ENCODE assay signal across 1 cellular context in the genomic region with DNA sequence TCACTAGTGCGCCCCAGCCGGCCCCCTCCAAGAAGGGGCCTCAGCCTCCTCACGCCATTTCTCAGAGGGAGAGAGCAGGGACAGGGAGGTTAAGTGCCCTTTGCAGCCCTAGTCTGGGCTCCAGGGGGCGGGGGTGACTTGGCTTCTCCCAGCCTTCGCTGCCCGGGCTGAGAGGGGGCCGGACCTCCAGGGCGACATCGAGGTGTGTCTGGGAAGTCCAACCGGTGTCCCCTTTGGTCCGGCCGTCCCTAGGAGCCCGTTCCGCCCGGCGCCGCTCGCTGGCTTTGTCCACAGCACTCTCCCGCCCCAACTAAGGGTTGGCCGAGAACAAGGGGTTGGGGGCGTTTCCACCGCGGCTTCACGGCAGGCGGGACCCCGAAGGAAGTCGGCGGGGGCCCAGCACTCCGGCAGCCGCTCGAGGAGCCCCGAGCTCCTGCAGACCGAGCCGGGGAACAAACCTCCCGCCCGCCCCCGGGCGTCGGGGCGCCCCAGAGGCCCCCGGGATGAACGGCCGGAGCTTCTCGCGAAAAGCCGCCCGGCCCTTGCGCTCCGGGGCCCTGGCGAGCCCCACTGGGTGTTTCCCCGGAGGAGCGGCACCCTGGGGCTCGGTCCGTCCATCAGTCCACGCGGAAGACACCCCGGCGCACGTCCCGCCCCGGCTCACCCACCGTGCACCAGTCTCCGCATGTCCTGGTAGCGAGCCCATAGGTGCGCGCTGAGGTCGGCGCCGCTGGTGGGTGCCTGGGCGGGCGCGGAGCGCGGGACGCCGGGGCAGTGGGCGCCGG.
TF ChIP-seq lines count a peak whose summit lies in the region.

No MANE protein-coding gene starts in this region.

TF ChIP-seq in HepG2, 621 proteins besides CTCF, POLR2A, EP300 and RAD21 (continued from another document and continues in another):
- TF ChIP-seq ZNF574 (CRISPR knock-in tag; IDR thresholded peaks at IDR 0.05), result no peak
- peak; percentile 55; the same call in 1 of the 2 replicates for TF ChIP-seq MTA1 (CRISPR knock-in tag; IDR thresholded peaks at IDR 0.05; ENCODE audit: borderline replicate concordance)
- no peak for TF ChIP-seq SMAD9 (CRISPR knock-in tag; IDR thresholded peaks at IDR 0.05)
- peak; percentile 75 for TF ChIP-seq RBFOX2 (IDR thresholded peaks at IDR 0.05; ENCODE audit: low read depth, low read length)
- no peak for TF ChIP-seq ZNF589 (CRISPR knock-in tag; conservative IDR thresholded peaks at IDR 0.05)
- TF ChIP-seq FOXM1 (CRISPR knock-in tag; IDR thresholded peaks at IDR 0.05), result no peak
- TF ChIP-seq MLLT10 (CRISPR knock-in tag; IDR thresholded peaks at IDR 0.05), result no peak
- no peak for TF ChIP-seq ZNF674 (CRISPR knock-in tag; IDR thresholded peaks at IDR 0.05; ENCODE audit: low read depth)
- no peak for TF ChIP-seq TCF7L2 (IDR thresholded peaks at IDR 0.05; ENCODE audit: low read depth, low read length)
- TF ChIP-seq ZSCAN31 (CRISPR knock-in tag; IDR thresholded peaks at IDR 0.05; ENCODE audit: low read depth), result no peak
- TF ChIP-seq SALL2 (CRISPR knock-in tag; IDR thresholded peaks at IDR 0.05), result no peak
- no peak for TF ChIP-seq CBX1 (IDR thresholded peaks at IDR 0.05; ENCODE audit: low read depth)
- no peak for TF ChIP-seq ZFP36L1 (CRISPR knock-in tag; IDR thresholded peaks at IDR 0.05)
- TF ChIP-seq TBP (CRISPR knock-in tag; IDR thresholded peaks at IDR 0.05), result no peak
- no peak for TF ChIP-seq ZNF879 (CRISPR knock-in tag; IDR thresholded peaks at IDR 0.05)
- no peak for TF ChIP-seq STAT5B (CRISPR knock-in tag; IDR thresholded peaks at IDR 0.05)
- TF ChIP-seq ZNF562 (CRISPR knock-in tag; IDR thresholded peaks at IDR 0.05; ENCODE audit: borderline replicate concordance), result no peak
- TF ChIP-seq KIAA2018 (CRISPR knock-in tag; IDR thresholded peaks at IDR 0.05; ENCODE audit: borderline replicate concordance), result no peak
- 0 out of 2 replicates have a peak, but pooled peaks have one; percentile 60 for TF ChIP-seq ZNF30 (CRISPR knock-in tag; IDR thresholded peaks at IDR 0.05)
- no peak for TF ChIP-seq ZNF10 (CRISPR knock-in tag; IDR thresholded peaks at IDR 0.05; ENCODE audit: borderline replicate concordance, low read depth)
- no peak for TF ChIP-seq RXRB (CRISPR knock-in tag; IDR thresholded peaks at IDR 0.05; ENCODE audit: borderline replicate concordance)
- 0 out of 2 replicates have a peak, but pooled peaks have one; percentile 6 for TF ChIP-seq ERF (CRISPR knock-in tag; IDR thresholded peaks at IDR 0.05)
- TF ChIP-seq, protein P1, sequence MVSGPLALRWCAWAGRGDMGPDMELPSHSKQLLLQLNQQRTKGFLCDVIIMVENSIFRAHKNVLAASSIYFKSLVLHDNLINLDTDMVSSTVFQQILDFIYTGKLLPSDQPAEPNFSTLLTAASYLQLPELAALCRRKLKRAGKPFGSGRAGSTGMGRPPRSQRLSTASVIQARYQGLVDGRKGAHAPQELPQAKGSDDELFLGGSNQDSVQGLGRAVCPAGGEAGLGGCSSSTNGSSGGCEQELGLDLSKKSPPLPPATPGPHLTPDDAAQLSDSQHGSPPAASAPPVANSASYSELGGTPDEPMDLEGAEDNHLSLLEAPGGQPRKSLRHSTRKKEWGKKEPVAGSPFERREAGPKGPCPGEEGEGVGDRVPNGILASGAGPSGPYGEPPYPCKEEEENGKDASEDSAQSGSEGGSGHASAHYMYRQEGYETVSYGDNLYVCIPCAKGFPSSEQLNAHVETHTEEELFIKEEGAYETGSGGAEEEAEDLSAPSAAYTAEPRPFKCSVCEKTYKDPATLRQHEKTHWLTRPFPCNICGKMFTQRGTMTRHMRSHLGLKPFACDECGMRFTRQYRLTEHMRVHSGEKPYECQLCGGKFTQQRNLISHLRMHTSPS (CRISPR knock-in tag; IDR thresholded peaks at IDR 0.05; ENCODE audit: low read depth), result no peak
- TF ChIP-seq ZFP37 (CRISPR knock-in tag; IDR thresholded peaks at IDR 0.05; ENCODE audit: borderline replicate concordance), result no peak
- TF ChIP-seq MYNN (CRISPR knock-in tag; IDR thresholded peaks at IDR 0.05; ENCODE audit: low read depth), result no peak
- TF ChIP-seq NAIF1 (CRISPR knock-in tag; IDR thresholded peaks at IDR 0.05; ENCODE audit: borderline replicate concordance), result no peak
- TF ChIP-seq RCOR2 (CRISPR knock-in tag; IDR thresholded peaks at IDR 0.05), result no peak
- TF ChIP-seq IKZF4 (CRISPR knock-in tag; IDR thresholded peaks at IDR 0.05; ENCODE audit: borderline replicate concordance, low read depth, not compliant biosample characterization), result no peak
- TF ChIP-seq EEA1 (CRISPR knock-in tag; IDR thresholded peaks at IDR 0.05; ENCODE audit: borderline replicate concordance), result no peak
- TF ChIP-seq KMT2A (CRISPR knock-in tag; IDR thresholded peaks at IDR 0.05), result no peak
- TF ChIP-seq SKI (IDR thresholded peaks at IDR 0.05; ENCODE audit: partially characterized antibody), result no peak
- no peak for TF ChIP-seq MZF1 (CRISPR knock-in tag; IDR thresholded peaks at IDR 0.05; ENCODE audit: borderline replicate concordance)
- peak; percentile 48 for TF ChIP-seq ZFY (CRISPR knock-in tag; IDR thresholded peaks at IDR 0.05)
- TF ChIP-seq GRHL1 (CRISPR knock-in tag; conservative IDR thresholded peaks at IDR 0.05), result no peak
- TF ChIP-seq ZSCAN20 (CRISPR knock-in tag; IDR thresholded peaks at IDR 0.05; ENCODE audit: borderline replicate concordance), result no peak
- 0 out of 2 replicates have a peak, but pooled peaks have one; percentile 28 for TF ChIP-seq FOXC1 (CRISPR knock-in tag; IDR thresholded peaks at IDR 0.05; ENCODE audit: borderline replicate concordance)
- TF ChIP-seq AKNA (CRISPR knock-in tag; IDR thresholded peaks at IDR 0.05; ENCODE audit: borderline replicate concordance), result no peak
- no peak for TF ChIP-seq SUZ12 (IDR thresholded peaks at IDR 0.05; ENCODE audit: low read depth, low read length)
- TF ChIP-seq NCOA1 (CRISPR knock-in tag; IDR thresholded peaks at IDR 0.05), result no peak
- TF ChIP-seq ZNF552 (CRISPR knock-in tag; IDR thresholded peaks at IDR 0.05; ENCODE audit: borderline replicate concordance), result no peak
